In genomic region chr10:14009315-14010082, GRCh38 we compare ENCODE assay signal across 9 cellular contexts.
A peak's percentile ranks its signal among the peaks of the same experiment; 100 is the strongest.
DNase-seq lines count a peak whose midpoint lies in the region; ATAC-seq, FAIRE-seq and TF ChIP-seq lines count a peak whose summit lies in the region.
"Had no signal": no experiment of that assay in that cellular context is flagged by ENCODE, and none has a peak within 500 bp of the region (broad histone marks: within the 10 kb centered on the region; RNA-seq: fewer than 3 reads in every experiment).

No MANE protein-coding gene starts in this region.

- H3K79me2 ChIP-seq in GM12878 (ENCODE audit: control insufficient read depth, insufficient read depth, low read length) = peaks cover 36% of the 10 kb centered on the region

- RAD21 ChIA-PET in GM12878 (lab: Charles Lee; ENCODE audit: unreplicated experiment) = interaction anchor here (0.7 to 2.9 kb wide), 15 partner anchors 9 to 225 kb away, joined by 3 to 20 read pairs (median 4); no protein-coding TSS in a partner anchor

- H4K20me1 ChIP-seq in GM12878 (ENCODE audit: control insufficient read depth, insufficient read depth) = no peaks in the 10 kb centered on the region

- SMC1A ChIA-PET in GM12878 (lab: Charles Lee; ENCODE audit: uncharacterized antibody, unreplicated experiment) = interaction anchor here (0.7 to 5.9 kb wide), 12 partner anchors 14 to 258 kb away, joined by 3 to 70 read pairs (median 3); no protein-coding TSS in a partner anchor

- no peak overlapping the region for H2AFZ ChIP-seq in GM12878 (ENCODE audit: control insufficient read depth, low read depth, low read length)

- H3K4me3 ChIP-seq in GM12878 = peak overlapping the region; percentile 25; the same call in 1 of the 2 replicates

- no peak for TF ChIP-seq RAD21 in GM12878 (IDR thresholded peaks at IDR 0.05; ENCODE audit: insufficient read depth, low read depth, low read length)

- H3K36me3 Mint-ChIP-seq in stimulated activated naive B cell treated with anti-CD40 and anti-IgM and Interleukin-4, amounts not matched to agents 10 μg/mL and 1 μg/mL and 100 μg/mL, for 72 hours = no peaks in the 10 kb centered on the region

- peak overlapping the region; percentile 82 for H3K27ac Mint-ChIP-seq in stimulated activated naive B cell treated with anti-CD40 and anti-IgM and Interleukin-4, amounts not matched to agents 10 μg/mL and 1 μg/mL and 100 μg/mL, for 72 hours

- intact Hi-C loops in Right ventricle myocardium superior (cut with DNase I) = no loop called here
- intact Hi-C loops in Right ventricle myocardium inferior (cut with DNase I) = loop anchor here (5.0 kb wide), 1 partner anchor 122 kb away; no protein-coding TSS in a partner anchor
- intact Hi-C loops in GM12878 (cut with micrococcal nuclease; ENCODE audit: unreplicated experiment) = loop anchor here (1.0 to 5.0 kb wide), 7 partner anchors 11 to 222 kb away; no protein-coding TSS in a partner anchor

- POLR2A ChIA-PET in GM12878 (lab: Charles Lee) = interaction anchor here (0.5 to 2.1 kb wide), 10 partner anchors 14 to 252 kb away, joined by 3 to 7 read pairs (median 3); no protein-coding TSS in a partner anchor

- no peaks in the 10 kb centered on the region for H3K36me3 ChIP-seq in GM12878 (ENCODE audit: control insufficient read depth in 2 of 2, insufficient read depth in 2 of 2, low read length in 1 of 2)

- peaks cover 17 to 25% of the 10 kb centered on the region in 2 donors for H3K4me1 Mint-ChIP-seq in stimulated activated naive B cell treated with anti-CD40 and anti-IgM and Interleukin-4, amounts not matched to agents 10 μg/mL and 1 μg/mL and 100 μg/mL, for 72 hours

- DNase-seq in Right ventricle myocardium superior = no peak
- no peak for DNase-seq in Right ventricle myocardium inferior (ENCODE audit: missing footprints)
- peak; percentile 55 for DNase-seq in T-helper 22 cell (ENCODE audit: low read depth)
- peak; percentile 96 for DNase-seq in GM12878 (ENCODE audit: low read depth, low spot score)
- DNase-seq in myocyte (ENCODE audit: low read depth) = peak; percentile 67
- no peak for DNase-seq in stimulated activated naive B cell treated with anti-CD40 and anti-IgM and Interleukin-4, amounts not matched to agents 10 μg/mL and 1 μg/mL and 100 μg/mL, for 72 hours
- DNase-seq in RPMI8226 = no peak
- DNase-seq in NOMO-1 (lab: John Stamatoyannopoulos, UW; ENCODE audit: unreplicated experiment in 2 of 2) = no peak

- H3K4me1 ChIP-seq in GM12878 (ENCODE audit: control insufficient read depth, insufficient read depth, low read length) = peaks cover 11% of the 10 kb centered on the region

- H3K9me3 Mint-ChIP-seq in stimulated activated naive B cell treated with anti-CD40 and anti-IgM and Interleukin-4, amounts not matched to agents 10 μg/mL and 1 μg/mL and 100 μg/mL, for 72 hours = no peaks in the 10 kb centered on the region

- H3K4me3 Mint-ChIP-seq in stimulated activated naive B cell treated with anti-CD40 and anti-IgM and Interleukin-4, amounts not matched to agents 10 μg/mL and 1 μg/mL and 100 μg/mL, for 72 hours = peak overlapping the region; percentile 11 to 71

- TF ChIP-seq EP300 in GM12878 (IDR thresholded peaks at IDR 0.05; ENCODE audit: borderline replicate concordance in 1 of 2, control insufficient read depth in 1 of 2, low read depth in 2 of 2, low read length in 2 of 2) = peak; percentile 49 to 84; a peak in 3 of 4 replicates

- H3K27ac ChIP-seq in GM12878 (ENCODE audit: control insufficient read depth, insufficient read depth) = peak overlapping the region; percentile 72

- H3K9ac ChIP-seq in GM12878 (ENCODE audit: control insufficient read depth, insufficient read depth, low read length) = peak overlapping the region; percentile 42

- TF ChIP-seq POLR2A in GM12878 (IDR thresholded peaks at IDR 0.05; ENCODE audit: low read depth, low read length) = no peak

- under 1% methylated on average over 23 of the region's 23 CpGs for WGBS in GM12878 (ENCODE audit: insufficient coverage, insufficient replicate concordance, low lambda C conversion rate, missing lambda C conversion rate)

- no TSS peak for BruUV-seq in GM12878 (replicated peaks; lab: Mats Ljungman, UMichigan)

- FAIRE-seq in GM12878 (lab: Jason Lieb, UNC) = peak; percentile 62
- FAIRE-seq: G401.6 had no signal

- H3K27me3 Mint-ChIP-seq in stimulated activated naive B cell treated with anti-CD40 and anti-IgM and Interleukin-4, amounts not matched to agents 10 μg/mL and 1 μg/mL and 100 μg/mL, for 72 hours = peaks cover 54 to 62% of the 10 kb centered on the region in 2 donors

- ATAC-seq in Right ventricle myocardium superior (ENCODE audit: poor library complexity) = peak; percentile 9
- no peak for ATAC-seq in Right ventricle myocardium inferior
- ATAC-seq in GM12878 = peak; percentile 75
- peak; percentile 27 to 65 for ATAC-seq in stimulated activated naive B cell treated with anti-CD40 and anti-IgM and Interleukin-4, amounts not matched to agents 10 μg/mL and 1 μg/mL and 100 μg/mL, for 72 hours (replicated peaks)

- CTCF ChIA-PET in GM12878 (lab: Yijun Ruan, JAX) = interaction anchor here (0.8 to 1.3 kb wide), 4 partner anchors 10 to 221 kb away, joined by 3 to 4 read pairs (median 3); no protein-coding TSS in a partner anchor

- H3K4me2 ChIP-seq in GM12878 (ENCODE audit: control insufficient read depth, insufficient read depth) = peak overlapping the region; percentile 68

- TF ChIP-seq CTCF in GM12878 (IDR thresholded peaks at IDR 0.05 in 2 of 3, conservative IDR thresholded peaks at IDR 0.05 in 1 of 3; ENCODE audit: control insufficient read depth in 2 of 3, extremely low read depth in 1 of 3, insufficient read depth in 1 of 3, low read depth in 3 of 3, low read length in 3 of 3) = no peak

- peaks cover 0 to 3% of the 10 kb centered on the region in 2 experiments; a peak in 1 of 4 replicates for H3K27me3 ChIP-seq in GM12878 (replicated peaks in 1 of 2; ENCODE audit: control insufficient read depth in 2 of 2, insufficient read depth in 2 of 2, low read length in 1 of 2)

- H3K9me3 ChIP-seq in GM12878 (replicated peaks; ENCODE audit: control insufficient read depth, insufficient read depth, low read length) = no peaks in the 10 kb centered on the region; the same call in 2 of the 3 replicates

- in situ Hi-C loops in GM12878 (cut with MboI) = no loop called here

TF ChIP-seq in GM12878, 131 proteins besides CTCF, POLR2A, EP300 and RAD21 (continues in another document):
- TF ChIP-seq SUPT20H (IDR thresholded peaks at IDR 0.05; ENCODE audit: borderline replicate concordance, control insufficient read depth, low read depth, low read length) = no peak
- no peak for TF ChIP-seq MEF2A (IDR thresholded peaks at IDR 0.05; ENCODE audit: insufficient read depth, low read depth, low read length)
- no peak for TF ChIP-seq E2F4 (IDR thresholded peaks at IDR 0.05; ENCODE audit: low read depth, low read length)
- no peak for TF ChIP-seq CBX5 (IDR thresholded peaks at IDR 0.05; ENCODE audit: low read depth)
- TF ChIP-seq BCLAF1 (IDR thresholded peaks at IDR 0.05) = no peak
- TF ChIP-seq USF1 (IDR thresholded peaks at IDR 0.05; ENCODE audit: borderline replicate concordance, extremely low read length, insufficient read depth, low read depth, low read length) = no peak
- peak; percentile 79; the same call in 1 of the 3 replicates for TF ChIP-seq POU2F2 (IDR thresholded peaks at IDR 0.05; ENCODE audit: borderline replicate concordance, low read depth, low read length)
- no peak for TF ChIP-seq ELK1 (IDR thresholded peaks at IDR 0.05; ENCODE audit: low read depth, low read length)
- TF ChIP-seq RUNX3 (IDR thresholded peaks at IDR 0.05; ENCODE audit: low read length) = peak; percentile 69

Comparison
In these comparisons a context has a peak if more than half of its experiments do, and no peak if none do; other contexts are left out.
1. DNase-seq: peak in T-helper 22 cell (single experiment), GM12878 (single experiment) and myocyte (single experiment); none in Right ventricle myocardium superior (single experiment), Right ventricle myocardium inferior (single experiment), stimulated activated naive B cell treated with anti-CD40 and anti-IgM and Interleukin-4, amounts not matched to agents 10 μg/mL and 1 μg/mL and 100 μg/mL, for 72 hours (single experiment), RPMI8226 (single experiment) and NOMO-1 (0 of 2).